In the genomic region with DNA sequence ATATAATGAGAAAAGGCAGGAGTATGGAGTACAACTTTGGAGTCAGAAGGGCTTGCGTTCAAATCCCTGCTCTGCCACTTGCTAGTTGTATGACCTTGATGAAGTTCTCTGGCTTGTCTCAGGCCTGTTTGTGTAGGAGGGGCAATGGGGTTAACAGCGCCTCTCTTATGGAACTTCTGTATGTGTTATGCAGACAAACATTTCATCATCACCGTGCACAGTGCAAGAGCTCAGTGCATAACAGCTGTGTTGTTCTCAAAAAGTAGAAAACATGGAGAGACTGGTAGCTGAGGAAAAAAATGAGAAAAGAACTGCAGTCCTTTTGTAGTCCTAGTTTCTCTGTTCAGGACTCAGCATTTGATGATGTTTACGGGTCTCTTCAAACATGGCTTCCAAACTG, we compare ENCODE assay signal across 33 cellular contexts. TPM values are rescaled to one million over a fixed set of nuclear protein-coding genes. Genes with fewer than 3 reads are reported as not detected.
"Had no signal": no experiment of that assay in that cellular context is flagged by ENCODE, and none has a peak within 500 bp of the region (broad histone marks: within the 10 kb centered on the region; RNA-seq: fewer than 3 reads in every experiment).

No MANE protein-coding gene starts in this region.

- H3K27me3 ChIP-seq: brain microvascular endothelial cell had no signal

- H3K9me3 ChIP-seq: esophagus muscularis mucosa, gastroesophageal sphincter, heart right ventricle had no signal

- H3K36me3 ChIP-seq: brain microvascular endothelial cell, esophagus muscularis mucosa, gastroesophageal sphincter, heart right ventricle had no signal

- FAIRE-seq: astrocyte, bronchial epithelial cell, colon had no signal

- DNase-seq: activated CD4-positive, alpha-beta T cell treated with anti-CD3 and anti-CD28 coated beads for 48 hours; activated CD4-positive, alpha-beta T cell treated with anti-CD3 and anti-CD28 coated beads, Interleukin-2, amount 50 U/mL, for 1 hour; activated CD4-positive, alpha-beta T cell treated with anti-CD3 and anti-CD28 coated beads, Interleukin-2, amount 50 U/mL, for 48 hours; activated CD8-positive, alpha-beta memory T cell treated with anti-CD3 and anti-CD28 coated beads for 24 hours; activated CD8-positive, alpha-beta T cell treated with anti-CD3 and anti-CD28 coated beads for 36 hours; activated effector memory CD4-positive, alpha-beta T cell treated with Interleukin-2 at 50 U/mL for 16 hours; activated gamma-delta T cell treated with Interleukin-2 at 50 U/mL for 16 hours; activated naive CD4-positive, alpha-beta T cell treated with anti-CD3 and anti-CD28 coated beads, Interleukin-2, amount 50 U/mL, for 16 hours; activated naive CD4-positive, alpha-beta T cell treated with Interleukin-2 at 50 U/mL for 16 hours; activated T-cell treated with anti-CD3 and anti-CD28 coated beads, Interleukin-2, amount 50 U/mL, for 4 hours; amniotic stem cell; anterior cingulate cortex; brain microvascular endothelial cell; caudate nucleus; cortex of kidney; dermis blood vessel endothelial cell; effector CD4-positive, alpha-beta T cell; effector memory CD8-positive, alpha-beta T cell; erythroblast; foreskin keratinocyte; heart right ventricle; T-helper 1 cell; T-helper 17 cell; T1000 had no signal

- H3K4me1 ChIP-seq: foreskin keratinocyte had no signal

- H3K27ac ChIP-seq: brain microvascular endothelial cell, esophagus muscularis mucosa, foreskin keratinocyte, gastroesophageal sphincter, heart right ventricle had no signal

- H3K4me3 ChIP-seq: esophagus muscularis mucosa, gastroesophageal sphincter, heart right ventricle had no signal

- ATAC-seq: activated CD4-positive, CD25-positive, alpha-beta regulatory T cell treated with anti-CD3 and anti-CD28 coated beads, Interleukin-2, amount 50 U/mL, for 24 hours; activated CD8-positive, alpha-beta T cell treated with anti-CD3 and anti-CD28 coated beads for 36 hours; activated T-cell treated with anti-CD3 and anti-CD28 coated beads, Interleukin-2, amount 50 U/mL, for 4 hours; activated T-helper 17 cell treated with anti-CD3 and anti-CD28 coated beads, Interleukin-2, amount 50 U/mL, for 72 hours; effector memory CD8-positive, alpha-beta T cell; foreskin keratinocyte; gastroesophageal sphincter; heart right ventricle; T-helper 17 cell had no signal

RNA-seq across cellular contexts. Expression of gene ZNF648, which starts 10.4 kb away (rescaled TPM):
- total RNA-seq: activated CD8-positive, alpha-beta T cell treated with anti-CD3 and anti-CD28 coated beads for 36 hours; activated T-cell treated with anti-CD3 and anti-CD28 coated beads, Interleukin-2, amount 50 U/mL, for 4 hours; astrocyte; bronchial epithelial cell; chondrocyte; dermis blood vessel endothelial cell; esophagus muscularis mucosa; foreskin keratinocyte; gastroesophageal sphincter; glomerular endothelial cell; T-helper 17 cell had no signal
- polyA plus RNA-seq: foreskin keratinocyte, heart right ventricle had no signal
